ENCODE assay signal across 8 cellular contexts in genomic region chrX:135185795-135186443, GRCh38. TPM values are rescaled to one million over a fixed set of nuclear protein-coding genes. Genes with fewer than 3 reads are reported as not detected.
DNase-seq lines count a peak whose midpoint lies in the region; ATAC-seq and TF ChIP-seq lines count a peak whose summit lies in the region.

No MANE protein-coding gene starts in this region.

- 41 to 45% methylated on average over 8 of the region's 8 CpGs for WGBS in heart right ventricle, 2 donors

- H3K4me3 Mint-ChIP-seq in activated T-helper 17 cell treated with anti-CD3 and anti-CD28 coated beads, Interleukin-2, amount 50 U/mL, for 72 hours = no peak overlapping the region

- H3K36me3 ChIP-seq in heart right ventricle (no peaks in the 10 kb centered on the region), ascending aorta (no peaks in the 10 kb centered on the region)

- ATAC-seq in GM18511 (IDR thresholded peaks at IDR 0.05; ENCODE audit: unreplicated experiment) = peak; percentile 87
- ATAC-seq in HG03039 (IDR thresholded peaks at IDR 0.05; ENCODE audit: unreplicated experiment) = peak; percentile 53
- peak; percentile 80 for ATAC-seq in activated T-helper 17 cell treated with anti-CD3 and anti-CD28 coated beads, Interleukin-2, amount 50 U/mL, for 72 hours (replicated peaks)
- ATAC-seq in heart right ventricle = peak in 4 of 8 donors; percentile 64 to 87 (median 68)

- intact Hi-C loops in heart right ventricle (cut with DNase I) (loop anchor here in 6 of 10 donors (2.0 to 5.0 kb wide), 3 partner anchors 224 to 291 kb away; no protein-coding TSS in a partner anchor), ascending aorta (cut with DNase I) (no loop called here)

- peak; percentile 48 for DNase-seq in COLO829 (ENCODE audit: low spot score)
- peak; percentile 60 to 78 for DNase-seq in NCI-H524 (lab: John Stamatoyannopoulos, UW)
- no peak for DNase-seq in heart right ventricle
- DNase-seq in stimulated activated CD4-positive, alpha-beta T cell treated with anti-CD3 and anti-CD28 coated beads, Interleukin-12 subunit alpha, Interleukin-12 subunit beta, amount 100 ng/mL, for 4 hours = peak; percentile 7
- DNase-seq in ascending aorta (ENCODE audit: low spot score in 2 of 2) = no peak

- H3K27ac ChIP-seq in heart right ventricle (no peak overlapping the region), ascending aorta (no peak overlapping the region)

- H3K9me3 Mint-ChIP-seq in activated T-helper 17 cell treated with anti-CD3 and anti-CD28 coated beads, Interleukin-2, amount 50 U/mL, for 72 hours = no peaks in the 10 kb centered on the region

- H3K36me3 Mint-ChIP-seq in activated T-helper 17 cell treated with anti-CD3 and anti-CD28 coated beads, Interleukin-2, amount 50 U/mL, for 72 hours (ENCODE audit: low read depth) = no peaks in the 10 kb centered on the region

- no peaks in the 10 kb centered on the region for H3K4me1 Mint-ChIP-seq in activated T-helper 17 cell treated with anti-CD3 and anti-CD28 coated beads, Interleukin-2, amount 50 U/mL, for 72 hours

- peaks cover 25% of the 10 kb centered on the region for H3K27me3 Mint-ChIP-seq in activated T-helper 17 cell treated with anti-CD3 and anti-CD28 coated beads, Interleukin-2, amount 50 U/mL, for 72 hours

- TF ChIP-seq CTCF in heart right ventricle (IDR thresholded peaks at IDR 0.05) (peak; percentile 15 to 59 (median 51)), ascending aorta (IDR thresholded peaks at IDR 0.05) (peak in 1 of 3 experiments; percentile 33)

- H3K27ac Mint-ChIP-seq in activated T-helper 17 cell treated with anti-CD3 and anti-CD28 coated beads, Interleukin-2, amount 50 U/mL, for 72 hours = no peak overlapping the region

- H3K27me3 ChIP-seq in heart right ventricle (peaks cover 0 to 51% (median 0%) of the 10 kb centered on the region in 7 donors), ascending aorta (no peaks in the 10 kb centered on the region)

- H3K4me1 ChIP-seq in heart right ventricle (no peaks in the 10 kb centered on the region), ascending aorta (no peaks in the 10 kb centered on the region)

- H3K4me3 ChIP-seq in heart right ventricle (no peak overlapping the region), ascending aorta (no peak overlapping the region)

- H3K9me3 ChIP-seq in heart right ventricle = no peaks in the 10 kb centered on the region
- H3K9me3 ChIP-seq in ascending aorta = no peaks in the 10 kb centered on the region

RNA-seq across cellular contexts. Expression of gene CT55, which starts 14.7 kb away (rescaled TPM):
- not detected for total RNA-seq in activated T-helper 17 cell treated with anti-CD3 and anti-CD28 coated beads, Interleukin-2, amount 50 U/mL, for 72 hours
- not detected for total RNA-seq in heart right ventricle
- not detected for polyA plus RNA-seq in heart right ventricle
- total RNA-seq in ascending aorta = not detected

Comparison
In these comparisons a context has a peak if more than half of its experiments do, and no peak if none do; other contexts are left out.
1. DNase-seq: peak in COLO829 (single experiment), NCI-H524 (2 of 2) and stimulated activated CD4-positive, alpha-beta T cell treated with anti-CD3 and anti-CD28 coated beads, Interleukin-12 subunit alpha, Interleukin-12 subunit beta, amount 100 ng/mL, for 4 hours (single experiment); none in heart right ventricle (0 of 2) and ascending aorta (0 of 2).